Comparison of ENCODE assay signal across 8 cellular contexts in the genomic region with DNA sequence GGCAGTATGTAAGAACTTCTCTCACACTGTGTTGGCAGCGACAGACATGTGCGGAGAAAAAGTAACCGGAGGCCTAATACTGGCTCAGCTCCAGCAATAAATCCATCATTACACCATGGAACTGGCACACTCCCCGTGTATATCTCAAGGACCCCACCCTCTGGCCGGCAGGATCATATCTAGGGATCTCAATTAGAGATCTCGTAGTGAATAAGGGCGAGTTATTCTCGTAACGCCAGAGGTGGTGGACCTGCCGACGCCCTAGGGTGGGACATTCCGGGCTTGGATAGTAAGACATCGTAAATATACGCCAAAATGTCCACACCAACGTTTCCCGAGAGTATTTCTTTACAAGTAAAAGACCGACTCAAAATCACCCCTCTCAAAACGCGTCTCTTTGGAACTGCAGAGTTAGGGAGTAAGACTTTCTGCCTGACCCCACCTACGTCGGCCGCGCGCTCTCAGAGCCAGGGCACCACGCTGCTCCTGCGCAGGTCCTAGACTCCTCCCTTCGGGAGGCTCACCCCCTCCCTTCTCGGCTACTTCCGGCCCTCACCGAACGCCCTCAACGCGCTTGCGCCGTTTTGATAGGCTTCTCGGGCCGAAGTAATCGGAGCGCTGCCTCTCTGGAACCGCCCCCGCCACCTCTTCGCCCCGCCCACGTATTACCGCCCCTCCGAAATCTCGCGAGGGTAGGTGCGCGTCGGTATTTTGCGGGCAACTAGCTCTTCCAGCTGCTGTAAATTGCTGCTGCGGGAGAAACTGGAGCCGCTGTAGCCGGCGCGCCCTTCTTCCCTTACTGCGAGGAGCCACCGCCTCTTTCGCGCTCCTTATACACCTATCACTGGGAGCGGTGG. TPM values are rescaled to one million over a fixed set of nuclear protein-coding genes. Genes with fewer than 3 reads are reported as not detected.
DNase-seq lines count a peak whose midpoint lies in the region; ATAC-seq and TF ChIP-seq lines count a peak whose summit lies in the region.

A gene with protein sequence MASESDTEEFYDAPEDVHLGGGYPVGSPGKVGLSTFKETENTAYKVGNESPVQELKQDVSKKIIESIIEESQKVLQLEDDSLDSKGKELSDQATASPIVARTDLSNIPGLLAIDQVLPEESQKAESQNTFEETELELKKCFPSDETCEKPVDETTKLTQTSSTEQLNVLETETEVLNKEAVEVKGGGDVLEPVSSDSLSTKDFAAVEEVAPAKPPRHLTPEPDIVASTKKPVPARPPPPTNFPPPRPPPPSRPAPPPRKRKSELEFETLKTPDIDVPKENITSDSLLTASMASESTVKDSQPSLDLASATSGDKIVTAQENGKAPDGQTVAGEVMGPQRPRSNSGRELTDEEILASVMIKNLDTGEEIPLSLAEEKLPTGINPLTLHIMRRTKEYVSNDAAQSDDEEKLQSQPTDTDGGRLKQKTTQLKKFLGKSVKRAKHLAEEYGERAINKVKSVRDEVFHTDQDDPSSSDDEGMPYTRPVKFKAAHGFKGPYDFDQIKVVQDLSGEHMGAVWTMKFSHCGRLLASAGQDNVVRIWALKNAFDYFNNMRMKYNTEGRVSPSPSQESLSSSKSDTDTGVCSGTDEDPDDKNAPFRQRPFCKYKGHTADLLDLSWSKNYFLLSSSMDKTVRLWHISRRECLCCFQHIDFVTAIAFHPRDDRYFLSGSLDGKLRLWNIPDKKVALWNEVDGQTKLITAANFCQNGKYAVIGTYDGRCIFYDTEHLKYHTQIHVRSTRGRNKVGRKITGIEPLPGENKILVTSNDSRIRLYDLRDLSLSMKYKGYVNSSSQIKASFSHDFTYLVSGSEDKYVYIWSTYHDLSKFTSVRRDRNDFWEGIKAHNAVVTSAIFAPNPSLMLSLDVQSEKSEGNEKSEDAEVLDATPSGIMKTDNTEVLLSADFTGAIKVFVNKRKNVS (plus strand): TSS at position 706 of the 857 bp plus-strand sequence. CDS start 398 bp downstream, outside the sequence.

- no peaks in the 10 kb centered on the region for H3K36me3 Mint-ChIP-seq in activated naive CD4-positive, alpha-beta T cell treated with anti-CD3 and anti-CD28 coated beads, Interleukin-2, amount 50 U/mL, for 24 hours

- peak in 1 of 2 donors; percentile 59 for TF ChIP-seq POLR2A in suprapubic skin (IDR thresholded peaks at IDR 0.05)

- peak within 1 kb of the TSS; percentile 99 for H3K27ac Mint-ChIP-seq in activated naive CD4-positive, alpha-beta T cell treated with anti-CD3 and anti-CD28 coated beads, Interleukin-2, amount 50 U/mL, for 24 hours

- WGBS in suprapubic skin, result 48% methylated on average over 56 of the region's 62 CpGs

- peak within 1 kb of the TSS; percentile 99 for H3K4me3 Mint-ChIP-seq in activated naive CD4-positive, alpha-beta T cell treated with anti-CD3 and anti-CD28 coated beads, Interleukin-2, amount 50 U/mL, for 24 hours

- peak within 1 kb of the TSS; percentile 76 for H3K4me3 ChIP-seq in GM06990 (replicated peaks; ENCODE audit: low read depth, low read length)
- peak within 1 kb of the TSS; percentile 69 for H3K4me3 ChIP-seq in suprapubic skin

- peak; percentile 89 for ATAC-seq in HG02588 (IDR thresholded peaks at IDR 0.05; ENCODE audit: unreplicated experiment)
- peak; percentile 91 for ATAC-seq in SK-N-SH treated with all-trans-retinoic acid at 6 μM for 48 hours

- H3K36me3 ChIP-seq in GM06990 (ENCODE audit: control insufficient read depth, insufficient read depth, low read length) (no peaks in the 10 kb centered on the region), suprapubic skin (no peaks in the 10 kb centered on the region)

- DNase-seq in GM06990 (ENCODE audit: extremely low read depth, insufficient read length) (peak; percentile 94), NCI-H1092 (lab: John Stamatoyannopoulos, UW) (peak; percentile 97), germinal center (ENCODE audit: low spot score) (peak; percentile 93), nucleus accumbens (lab: John Stamatoyannopoulos, UW) (peak; percentile 29 to 94 (median 86)), suprapubic skin (ENCODE audit: low spot score in 2 of 2) (peak; percentile 94 to 95)

- H3K27ac ChIP-seq in suprapubic skin, result peak within 1 kb of the TSS; percentile 92

- H3K27me3 ChIP-seq in GM06990 (replicated peaks; ENCODE audit: control insufficient read depth, insufficient read depth, low read length) (no peaks in the 10 kb centered on the region), suprapubic skin (no peaks in the 10 kb centered on the region)

- TF ChIP-seq EP300 in suprapubic skin (IDR thresholded peaks at IDR 0.05), result no peak

- peaks cover 18% of the 10 kb centered on the region for H3K4me1 ChIP-seq in suprapubic skin

- no peak for TF ChIP-seq CTCF in GM06990 (IDR thresholded peaks at IDR 0.05; ENCODE audit: insufficient read depth, low read length, poor library complexity, severe bottlenecking)
- TF ChIP-seq CTCF in suprapubic skin (IDR thresholded peaks at IDR 0.05), result no peak

- H3K4me1 Mint-ChIP-seq in activated naive CD4-positive, alpha-beta T cell treated with anti-CD3 and anti-CD28 coated beads, Interleukin-2, amount 50 U/mL, for 24 hours, result peaks cover 37% of the 10 kb centered on the region

- no peaks in the 10 kb centered on the region for H3K27me3 Mint-ChIP-seq in activated naive CD4-positive, alpha-beta T cell treated with anti-CD3 and anti-CD28 coated beads, Interleukin-2, amount 50 U/mL, for 24 hours

- H3K9me3 ChIP-seq in suprapubic skin, result no peaks in the 10 kb centered on the region

- no peaks in the 10 kb centered on the region for H3K9me3 Mint-ChIP-seq in activated naive CD4-positive, alpha-beta T cell treated with anti-CD3 and anti-CD28 coated beads, Interleukin-2, amount 50 U/mL, for 24 hours

TF ChIP-seq in SK-N-SH treated with all-trans-retinoic acid at 6 μM for 48 hours, 23 proteins besides CTCF, POLR2A, EP300 and RAD21:
- TF ChIP-seq ZC3H10 (CRISPR knock-in tag; IDR thresholded peaks at IDR 0.05), result no peak
- no peak for TF ChIP-seq TOX (CRISPR knock-in tag; IDR thresholded peaks at IDR 0.05; ENCODE audit: borderline replicate concordance)
- no peak for TF ChIP-seq TCF4 (CRISPR knock-in tag; IDR thresholded peaks at IDR 0.05; ENCODE audit: borderline replicate concordance)
- TF ChIP-seq, protein P1, sequence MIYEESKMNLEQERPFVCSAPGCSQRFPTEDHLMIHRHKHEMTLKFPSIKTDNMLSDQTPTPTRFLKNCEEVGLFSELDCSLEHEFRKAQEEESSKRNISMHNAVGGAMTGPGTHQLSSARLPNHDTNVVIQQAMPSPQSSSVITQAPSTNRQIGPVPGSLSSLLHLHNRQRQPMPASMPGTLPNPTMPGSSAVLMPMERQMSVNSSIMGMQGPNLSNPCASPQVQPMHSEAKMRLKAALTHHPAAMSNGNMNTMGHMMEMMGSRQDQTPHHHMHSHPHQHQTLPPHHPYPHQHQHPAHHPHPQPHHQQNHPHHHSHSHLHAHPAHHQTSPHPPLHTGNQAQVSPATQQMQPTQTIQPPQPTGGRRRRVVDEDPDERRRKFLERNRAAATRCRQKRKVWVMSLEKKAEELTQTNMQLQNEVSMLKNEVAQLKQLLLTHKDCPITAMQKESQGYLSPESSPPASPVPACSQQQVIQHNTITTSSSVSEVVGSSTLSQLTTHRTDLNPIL (CRISPR knock-in tag; IDR thresholded peaks at IDR 0.05; ENCODE audit: low read depth), result no peak
- no peak for TF ChIP-seq ZFP30 (CRISPR knock-in tag; IDR thresholded peaks at IDR 0.05)
- TF ChIP-seq ZNF8 (CRISPR knock-in tag; IDR thresholded peaks at IDR 0.05), result no peak
- TF ChIP-seq SNAI2 (CRISPR knock-in tag; IDR thresholded peaks at IDR 0.05), result no peak
- no peak for TF ChIP-seq ZNF70 (CRISPR knock-in tag; IDR thresholded peaks at IDR 0.05)
- no peak for TF ChIP-seq ZFP3 (CRISPR knock-in tag; IDR thresholded peaks at IDR 0.05)
- no peak for TF ChIP-seq BACH2 (CRISPR knock-in tag; IDR thresholded peaks at IDR 0.05; ENCODE audit: borderline replicate concordance)
- TF ChIP-seq ZNF565 (CRISPR knock-in tag; conservative IDR thresholded peaks at IDR 0.05; ENCODE audit: low read depth), result no peak

RNA-seq across cellular contexts. Expression of the gene that starts here (rescaled TPM):
- total RNA-seq in suprapubic skin, result 10 to 100 TPM; 10.5 to 18.3 (median 11.6) TPM

Comparison
In these comparisons a context has a peak if more than half of its experiments do, and no peak if none do; other contexts are left out.
1. Peak in every context shown above with its lines: DNase-seq, ATAC-seq, H3K4me3 ChIP-seq and H3K27ac ChIP-seq.